Comparison of ENCODE assay signal across 11 cellular contexts in the genomic region with DNA sequence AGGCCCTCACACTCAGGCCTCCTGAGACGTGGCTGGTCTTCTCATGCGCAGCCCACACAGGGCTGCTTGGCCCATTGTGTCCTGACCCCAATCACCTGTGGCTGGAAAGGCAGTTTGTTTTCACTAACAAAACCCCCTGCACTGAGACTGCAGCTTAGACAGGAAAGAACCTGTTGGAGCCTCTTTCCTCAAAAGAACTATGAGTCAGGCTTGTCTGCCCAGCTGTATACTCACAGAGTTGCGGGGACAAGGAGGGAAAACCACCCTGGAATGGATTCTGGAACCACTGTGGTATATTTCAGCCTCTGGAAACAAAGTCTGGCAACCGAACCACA. TPM values are rescaled to one million over a fixed set of nuclear protein-coding genes. Genes with fewer than 3 reads are reported as not detected.
A peak's percentile ranks its signal among the peaks of the same experiment; 100 is the strongest.
DNase-seq lines count a peak whose midpoint lies in the region; ATAC-seq, FAIRE-seq and TF ChIP-seq lines count a peak whose summit lies in the region.
"Had no signal": no experiment of that assay in that cellular context is flagged by ENCODE, and none has a peak within 500 bp of the region (broad histone marks: within the 10 kb centered on the region; RNA-seq: fewer than 3 reads in every experiment).

No MANE protein-coding gene starts in this region.

- ATAC-seq in upper lobe of left lung (ENCODE audit: low FRiP score in 2 of 2) (no peak), left lobe of liver (no peak)

- no peaks in the 10 kb centered on the region for H4K20me1 ChIP-seq in astrocyte (ENCODE audit: insufficient read depth, low read length)

- no peaks in the 10 kb centered on the region for H3K36me3 Mint-ChIP-seq in T-helper 1 cell treated with Interleukin-12 subunit alpha and Interleukin-12 subunit beta and Interleukin-4 antibody, amounts not matched to agents 30 μg/mL and 1 μg/mL, for 36 hours (ENCODE audit: low read depth)
- H3K36me3 Mint-ChIP-seq in astrocyte (ENCODE audit: low read depth, unreplicated experiment), result no peaks in the 10 kb centered on the region

- H3K4me3 ChIP-seq in astrocyte (ENCODE audit: insufficient read depth, low read depth, low read length) (no peak overlapping the region), upper lobe of left lung (no peak overlapping the region)

- H3K27ac ChIP-seq in astrocyte (ENCODE audit: low read depth, low read length) (peak overlapping the region; percentile 87), upper lobe of left lung (peak overlapping the region; percentile 28 to 67 (median 42))

- H3K4me2 ChIP-seq in astrocyte (ENCODE audit: low read length), result peak overlapping the region; percentile 72

- TF ChIP-seq POLR2A in upper lobe of left lung (IDR thresholded peaks at IDR 0.05), result no peak

- H3K9me3 ChIP-seq in astrocyte (ENCODE audit: insufficient read depth, low read depth, low read length) (no peaks in the 10 kb centered on the region), upper lobe of left lung (no peaks in the 10 kb centered on the region)

- peak overlapping the region; percentile 33 for H3K27ac Mint-ChIP-seq in T-helper 1 cell treated with Interleukin-12 subunit alpha and Interleukin-12 subunit beta and Interleukin-4 antibody, amounts not matched to agents 30 μg/mL and 1 μg/mL, for 36 hours
- H3K27ac Mint-ChIP-seq in astrocyte (ENCODE audit: unreplicated experiment), result peak overlapping the region; percentile 97

- H3K36me3 ChIP-seq in astrocyte (ENCODE audit: insufficient read depth, low read length) (no peaks in the 10 kb centered on the region), upper lobe of left lung (no peaks in the 10 kb centered on the region)

- H2AFZ ChIP-seq in astrocyte (ENCODE audit: low read depth, low read length), result peak overlapping the region; percentile 32

- H3K4me3 Mint-ChIP-seq in T-helper 1 cell treated with Interleukin-12 subunit alpha and Interleukin-12 subunit beta and Interleukin-4 antibody, amounts not matched to agents 30 μg/mL and 1 μg/mL, for 36 hours, result no peak overlapping the region
- no peak overlapping the region for H3K4me3 Mint-ChIP-seq in astrocyte (ENCODE audit: unreplicated experiment)

- no peaks in the 10 kb centered on the region for H3K27me3 Mint-ChIP-seq in T-helper 1 cell treated with Interleukin-12 subunit alpha and Interleukin-12 subunit beta and Interleukin-4 antibody, amounts not matched to agents 30 μg/mL and 1 μg/mL, for 36 hours (ENCODE audit: low read depth)
- H3K27me3 Mint-ChIP-seq in astrocyte (ENCODE audit: low read depth, unreplicated experiment), result no peaks in the 10 kb centered on the region

- peak overlapping the region; percentile 76 for H3K9ac ChIP-seq in astrocyte (ENCODE audit: low read length)

- H3K79me2 ChIP-seq in astrocyte (ENCODE audit: insufficient read depth, low read length), result no peaks in the 10 kb centered on the region

- H3K9me3 Mint-ChIP-seq in T-helper 1 cell treated with Interleukin-12 subunit alpha and Interleukin-12 subunit beta and Interleukin-4 antibody, amounts not matched to agents 30 μg/mL and 1 μg/mL, for 36 hours, result no peaks in the 10 kb centered on the region
- no peaks in the 10 kb centered on the region for H3K9me3 Mint-ChIP-seq in astrocyte (ENCODE audit: unreplicated experiment)

- H3K4me1 ChIP-seq in astrocyte (ENCODE audit: insufficient read depth, low read length) (peaks cover 40% of the 10 kb centered on the region), upper lobe of left lung (peaks cover 1 to 19% (median 6%) of the 10 kb centered on the region in 4 donors)

- no peak for FAIRE-seq in astrocyte (lab: Jason Lieb, UNC)
- FAIRE-seq: A204.1 had no signal

- no peak for TF ChIP-seq EP300 in upper lobe of left lung (IDR thresholded peaks at IDR 0.05)

- WGBS in upper lobe of left lung, 2 donors, result 63 to 76% methylated on average over 4 of the region's 4 CpGs

- TF ChIP-seq CTCF in astrocyte (IDR thresholded peaks at IDR 0.05; ENCODE audit: insufficient read depth, low read depth, low read length) (no peak), upper lobe of left lung (IDR thresholded peaks at IDR 0.05) (no peak)

- H3K4me1 Mint-ChIP-seq in T-helper 1 cell treated with Interleukin-12 subunit alpha and Interleukin-12 subunit beta and Interleukin-4 antibody, amounts not matched to agents 30 μg/mL and 1 μg/mL, for 36 hours (ENCODE audit: low read depth), result peaks cover 40% of the 10 kb centered on the region
- H3K4me1 Mint-ChIP-seq in astrocyte (ENCODE audit: low read depth, unreplicated experiment), result peaks cover 26% of the 10 kb centered on the region

- DNase-seq in T-helper 1 cell, result no peak
- DNase-seq in astrocyte (ENCODE audit: low read depth), result peak; percentile 72
- peak; percentile 87 for DNase-seq in iris pigment epithelial cell (ENCODE audit: low read depth)
- DNase-seq in upper lobe of left lung, result no peak
- no peak for DNase-seq in left lobe of liver (ENCODE audit: low spot score)
- DNase-seq in activated gamma-delta T cell treated with Interleukin-2 at 50 U/mL for 16 hours, result no peak
- DNase-seq in stimulated activated naive CD4-positive, alpha-beta T cell (lab: John Stamatoyannopoulos, UW), result no peak
- DNase-seq: cortex of kidney, NCI-H1436 had no signal

- H3K27me3 ChIP-seq in astrocyte (ENCODE audit: insufficient read depth, low read length) (no peaks in the 10 kb centered on the region), upper lobe of left lung (no peaks in the 10 kb centered on the region)

RNA-seq across cellular contexts. Expression of a gene that starts 5.2 kb away (rescaled TPM):
- total RNA-seq in astrocyte (0.59 and 1.1 TPM in 2 replicates), upper lobe of left lung (1 to 10 TPM in 3 of 6 donors, under 1 TPM in 2, not detected in 1; 0.30 to 1.8 (median 1.0) TPM), left lobe of liver (0.55 TPM)

RNA-seq across cellular contexts. Expression of a gene that starts 24.6 kb away (rescaled TPM):
- total RNA-seq in astrocyte (67.5 and 70.8 TPM in 2 replicates), upper lobe of left lung (10 to 100 TPM; 14.7 to 36.2 (median 23.7) TPM), left lobe of liver (30.4 TPM)

Comparison
In these comparisons a context has a peak if more than half of its experiments do, and no peak if none do; other contexts are left out.
1. DNase-seq: peak in astrocyte (single experiment) and iris pigment epithelial cell (single experiment); none in T-helper 1 cell (0 of 5), upper lobe of left lung (0 of 2), left lobe of liver (single experiment), activated gamma-delta T cell treated with Interleukin-2 at 50 U/mL for 16 hours (single experiment) and stimulated activated naive CD4-positive, alpha-beta T cell (0 of 6).